In genomic region chr6:31796993-31797385, GRCh38 we compare ENCODE assay signal across 14 cellular contexts. TPM values are rescaled to one million over a fixed set of nuclear protein-coding genes. Genes with fewer than 3 reads are reported as not detected.
DNase-seq lines count a peak whose midpoint lies in the region; FAIRE-seq and TF ChIP-seq lines count a peak whose summit lies in the region.
"Had no signal": no experiment of that assay in that cellular context is flagged by ENCODE, and none has a peak within 500 bp of the region (broad histone marks: within the 10 kb centered on the region; RNA-seq: fewer than 3 reads in every experiment).

No MANE protein-coding gene starts in this region.

- H3K4me1 ChIP-seq in Loucy (ENCODE audit: insufficient read depth, low read length, poor library complexity, severe bottlenecking) (peaks cover 42% of the 10 kb centered on the region), H9 (ENCODE audit: insufficient read depth, low read length) (no peaks in the 10 kb centered on the region)

- no peak overlapping the region for H3K56ac ChIP-seq in H9 (ENCODE audit: insufficient read length, low read depth, low read length)

- H4K8ac ChIP-seq in H9 (replicated peaks; ENCODE audit: insufficient read length, low read depth, low read length) = no peak overlapping the region

- H3K23ac ChIP-seq in H9 (ENCODE audit: insufficient read length, low read depth, low read length) = no peak overlapping the region

- H3K9me2 ChIP-seq in Loucy (replicated peaks; ENCODE audit: low read depth, low read length) = no peaks in the 10 kb centered on the region

- H3K79me1 ChIP-seq in H9 (ENCODE audit: insufficient read depth, low read depth, low read length, poor library complexity, severe bottlenecking) = no peaks in the 10 kb centered on the region

- no peak for FAIRE-seq in bronchial epithelial cell (lab: Jason Lieb, UNC)

- H2BK15ac ChIP-seq in H9 (ENCODE audit: low read depth, low read length) = no peak overlapping the region

- no peak overlapping the region for H2AFZ ChIP-seq in Loucy (ENCODE audit: low read length)
- H2AFZ ChIP-seq in H9 (ENCODE audit: low read length) = no peak overlapping the region

- no peak overlapping the region for H2AK5ac ChIP-seq in H9 (ENCODE audit: insufficient read length, low read length)

- H3K4me3 ChIP-seq in Loucy (ENCODE audit: low read length, poor library complexity, severe bottlenecking) = peak overlapping the region; percentile 64
- H3K4me3 ChIP-seq in bronchial epithelial cell (ENCODE audit: low read depth, low read length) = no peak overlapping the region

- H3K36me3 ChIP-seq in Loucy (ENCODE audit: insufficient read depth, low read length) (no peaks in the 10 kb centered on the region), bronchial epithelial cell (ENCODE audit: control insufficient read depth, insufficient read depth, low read length) (peaks cover 7% of the 10 kb centered on the region)

- H3K9me3 Mint-ChIP-seq in CD14-positive monocyte (no peaks in the 10 kb centered on the region), neural crest cell (no peaks in the 10 kb centered on the region), H9 (no peaks in the 10 kb centered on the region)
- H3K9me3 Mint-ChIP-seq: stimulated activated naive B cell treated with anti-CD40 and anti-IgM and Interleukin-4, amounts not matched to agents 10 μg/mL and 1 μg/mL and 100 μg/mL, for 72 hours had no signal

- no peak overlapping the region for H4K91ac ChIP-seq in H9 (ENCODE audit: insufficient read length, low read depth, low read length)

- H3K4me2 ChIP-seq in Loucy (ENCODE audit: low read depth, low read length, poor library complexity, severe bottlenecking) = peak overlapping the region; percentile 66
- no peak overlapping the region for H3K4me2 ChIP-seq in H9 (ENCODE audit: insufficient read depth, insufficient read length, low read length)

- no peak overlapping the region for H3K18ac ChIP-seq in H9 (ENCODE audit: insufficient read length, low read depth, low read length)

- peaks cover 21% of the 10 kb centered on the region for H3K4me1 Mint-ChIP-seq in CD14-positive monocyte
- peaks cover 23% of the 10 kb centered on the region for H3K4me1 Mint-ChIP-seq in neural crest cell
- peaks cover 6 to 7% of the 10 kb centered on the region in 2 experiments for H3K4me1 Mint-ChIP-seq in H9

- H3K27me3 ChIP-seq in Loucy (ENCODE audit: insufficient read depth, low read length, poor library complexity, severe bottlenecking) = peaks cover 7% of the 10 kb centered on the region
- H3K27me3 ChIP-seq in bronchial epithelial cell (ENCODE audit: control insufficient read depth, insufficient read depth, low read length) = no peaks in the 10 kb centered on the region
- H3K27me3 ChIP-seq in H9 (ENCODE audit: insufficient read depth, low read length) = no peaks in the 10 kb centered on the region
- H3K27me3 ChIP-seq: foreskin keratinocyte had no signal

- H3K4me3 Mint-ChIP-seq in CD14-positive monocyte (no peak overlapping the region), neural crest cell (peak overlapping the region; percentile 77), H9 (peak overlapping the region in 1 of 2 experiments; percentile 48; a peak in 1 of 5 replicates)

- H3T11ph ChIP-seq in H9 (ENCODE audit: low read length) = no peak overlapping the region

- H3K14ac ChIP-seq in H9 (ENCODE audit: insufficient read depth, low read length) = no peak overlapping the region

- peaks cover 14 to 24% of the 10 kb centered on the region in 2 donors for H3K36me3 Mint-ChIP-seq in CD14-positive monocyte
- H3K36me3 Mint-ChIP-seq in neural crest cell (ENCODE audit: low read depth) = peaks cover 9% of the 10 kb centered on the region
- peaks cover 7 to 53% (median 42%) of the 10 kb centered on the region in 3 experiments; a peak in 6 of 7 replicates for H3K36me3 Mint-ChIP-seq in H9 (ENCODE audit: insufficient read depth in 1 of 3, low read depth in 3 of 3)

- H3K9ac ChIP-seq in Loucy (ENCODE audit: low read depth, low read length, poor library complexity, severe bottlenecking) (peak overlapping the region; percentile 65), H9 (ENCODE audit: extremely low read depth, insufficient read length, low read length) (no peak overlapping the region)

- no peak overlapping the region for H2BK20ac ChIP-seq in H9 (ENCODE audit: low read depth, low read length, poor library complexity, severe bottlenecking)

- no peak overlapping the region for H2BK12ac ChIP-seq in H9 (ENCODE audit: insufficient read length, low read depth, low read length)

- H3K27ac Mint-ChIP-seq in CD14-positive monocyte = peak overlapping the region in 6 of 7 donors; percentile 13 to 87 (median 59)
- H3K27ac Mint-ChIP-seq in neural crest cell (ENCODE audit: unreplicated experiment) = no peak overlapping the region
- peak overlapping the region in 1 of 3 experiments; percentile 26; a peak in 2 of 7 replicates for H3K27ac Mint-ChIP-seq in H9

- no peaks in the 10 kb centered on the region for H3K9me3 ChIP-seq in Loucy (ENCODE audit: insufficient read depth, low read depth, low read length)
- H3K9me3 ChIP-seq in H9 (ENCODE audit: control insufficient read depth, low read depth, low read length) = no peaks in the 10 kb centered on the region

- peaks cover 9% of the 10 kb centered on the region; the same call in 1 of the 2 replicates for H3F3A ChIP-seq in Loucy (ENCODE audit: low read depth)

- TF ChIP-seq CTCF in CD14-positive monocyte (IDR thresholded peaks at IDR 0.05) (no peak), Loucy (conservative IDR thresholded peaks at IDR 0.05; ENCODE audit: low read length) (no peak), bronchial epithelial cell (IDR thresholded peaks at IDR 0.05; ENCODE audit: insufficient read depth, low read length, severe bottlenecking) (no peak), neural crest cell (conservative IDR thresholded peaks at IDR 0.05) (no peak), H9 (conservative IDR thresholded peaks at IDR 0.05) (no peak)

- H4K20me1 ChIP-seq in Loucy (ENCODE audit: insufficient read depth, low read length, poor library complexity, severe bottlenecking) (peaks cover 19% of the 10 kb centered on the region), H9 (ENCODE audit: control insufficient read depth, insufficient read depth, insufficient read length) (no peaks in the 10 kb centered on the region)

- H3K23me2 ChIP-seq in H9 (ENCODE audit: insufficient read length, low read depth, low read length, poor library complexity, severe bottlenecking) = peaks cover 3% of the 10 kb centered on the region

- intact Hi-C loops in CD14-positive monocyte (cut with micrococcal nuclease) = loop anchor here in 1 of 2 donors (10.0 kb wide), 1 partner anchor 62 kb away; the partner anchor contains the start of gene CLIC1

- no peak overlapping the region for H2BK120ac ChIP-seq in H9 (ENCODE audit: low read depth, low read length, poor library complexity, severe bottlenecking)

- no peak overlapping the region for H4K5ac ChIP-seq in H9 (ENCODE audit: insufficient read length, low read depth, low read length)

- H3K79me2 ChIP-seq in Loucy (ENCODE audit: insufficient read depth, low read length) = peaks cover 55% of the 10 kb centered on the region
- peaks cover 2% of the 10 kb centered on the region; the same call in 1 of the 2 replicates for H3K79me2 ChIP-seq in H9 (ENCODE audit: insufficient read depth, low read length)

- H3K4ac ChIP-seq in H9 (ENCODE audit: low read depth, low read length) = no peak overlapping the region

- H2BK5ac ChIP-seq in H9 (ENCODE audit: insufficient read length, low read length) = no peak overlapping the region

- H3K27me3 Mint-ChIP-seq in CD14-positive monocyte (ENCODE audit: low read depth in 3 of 3) (peaks cover 0 to 2% (median 0%) of the 10 kb centered on the region in 3 donors), neural crest cell (ENCODE audit: low read depth) (no peaks in the 10 kb centered on the region), H9 (ENCODE audit: low read depth) (no peaks in the 10 kb centered on the region)
- H3K27me3 Mint-ChIP-seq: stimulated activated naive B cell treated with anti-CD40 and anti-IgM and Interleukin-4, amounts not matched to agents 10 μg/mL and 1 μg/mL and 100 μg/mL, for 72 hours had no signal

- no CpG with 5 or more reads among the region's 2 CpGs for WGBS in H9 (ENCODE audit: extremely low coverage, insufficient read length, low lambda C conversion rate)

- DNase-seq in CD14-positive monocyte (ENCODE audit: low spot score) = no peak
- peak; percentile 47 for DNase-seq in bronchial epithelial cell (ENCODE audit: low read depth)
- no peak for DNase-seq in neural crest cell (ENCODE audit: low read depth, low spot score)
- DNase-seq in germinal center (ENCODE audit: low spot score) = no peak
- no peak for DNase-seq in NK-92 (lab: John Stamatoyannopoulos, UW; ENCODE audit: unreplicated experiment)
- no peak for DNase-seq in H9
- DNase-seq in T1000 (lab: John Stamatoyannopoulos, UW) = no peak
- DNase-seq: COR-L47; cortex of kidney; kidney glomerular epithelial cell; NCI-H446; stimulated activated naive B cell treated with anti-CD40 and anti-IgM and Interleukin-4, amounts not matched to agents 10 μg/mL and 1 μg/mL and 100 μg/mL, for 72 hours had no signal

- no peak overlapping the region for H3K27ac ChIP-seq in H9 (ENCODE audit: insufficient read length, low read depth, low read length)
- H3K27ac ChIP-seq: foreskin keratinocyte had no signal

RNA-seq across cellular contexts. Expression of gene VARS1, which starts 1.4 kb away (rescaled TPM):
- polyA plus RNA-seq in CD14-positive monocyte = 10 to 100 TPM; 27.3 to 28.9 TPM
- 40.8 and 53.2 TPM in 2 replicates for total RNA-seq in bronchial epithelial cell
- 162 and 163 TPM in 2 replicates for total RNA-seq in neural crest cell
- 148 and 154 TPM in 2 replicates for total RNA-seq in H9 (2021)

RNA-seq across cellular contexts. Expression of gene LSM2, which starts 9.8 kb away (rescaled TPM):
- polyA plus RNA-seq in CD14-positive monocyte = 10 to 100 TPM; 40.0 to 41.0 TPM
- total RNA-seq in bronchial epithelial cell (28.9 and 29.2 TPM in 2 replicates), neural crest cell (122 and 135 TPM in 2 replicates), H9 (2021) (114 and 123 TPM in 2 replicates)

RNA-seq across cellular contexts. Expression of gene HSPA1L, which starts 18.1 kb away (rescaled TPM):
- under 1 TPM; 0.53 to 0.55 TPM for polyA plus RNA-seq in CD14-positive monocyte
- total RNA-seq in bronchial epithelial cell (0.53 and 1.4 TPM in 2 replicates), neural crest cell (1.5 and 1.8 TPM in 2 replicates), H9 (2021) (1.6 and 2.5 TPM in 2 replicates)

RNA-seq across cellular contexts. Expression of gene HSPA1A, which starts 18.4 kb away (rescaled TPM):
- polyA plus RNA-seq in CD14-positive monocyte = 100 to 1,000 TPM; 144 to 215 TPM
- 50.3 and 55.3 TPM in 2 replicates for total RNA-seq in bronchial epithelial cell
- 70.3 and 72.3 TPM in 2 replicates for total RNA-seq in neural crest cell
- total RNA-seq in H9 (2021) = 51.2 and 51.7 TPM in 2 replicates

RNA-seq across cellular contexts. Expression of gene VWA7, which starts 19.9 kb away (rescaled TPM):
- polyA plus RNA-seq in CD14-positive monocyte = not detected
- total RNA-seq in bronchial epithelial cell (0.26 and 1.4 TPM in 2 replicates), neural crest cell (2.0 and 2.7 TPM in 2 replicates), H9 (2021) (2.5 TPM in 2 replicates)
